ENCODE assay signal across 29 cellular contexts in the genomic region with DNA sequence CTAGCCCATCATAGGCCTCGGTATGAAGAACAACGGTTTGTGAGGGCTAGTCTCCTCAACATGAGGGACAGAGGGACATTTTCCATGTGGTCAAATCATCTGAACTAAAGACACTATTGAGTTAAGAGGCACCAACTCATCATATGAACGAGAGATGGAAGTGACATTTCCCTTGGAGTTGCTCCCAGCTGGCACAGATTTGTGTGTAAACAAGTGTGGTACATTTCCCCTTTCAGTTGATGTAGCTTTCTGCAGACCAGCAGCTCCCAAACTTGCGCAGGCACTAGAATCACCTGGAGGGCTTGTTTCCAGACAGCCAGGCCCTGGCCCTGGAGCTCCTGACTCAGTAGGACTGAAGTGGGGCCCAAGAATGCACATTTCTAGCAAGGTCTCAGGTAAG.
"Had no signal": no experiment of that assay in that cellular context is flagged by ENCODE, and none has a peak within 500 bp of the region (broad histone marks: within the 10 kb centered on the region; RNA-seq: fewer than 3 reads in every experiment).

No MANE protein-coding gene starts in this region.

- DNase-seq: hypothalamus; immature natural killer cell; kidney; left ventricle myocardium superior; lower lobe of right lung; mammary epithelial cell; mesenchymal stem cell; naive thymus-derived CD8-positive, alpha-beta T cell; occipital lobe; retina; right cardiac atrium; sigmoid colon; small intestine; spleen; stimulated activated CD4-positive, alpha-beta T cell treated with anti-CD3 and anti-CD28 coated beads, Interleukin-4, amount 100 ng/mL, for 24 hours; stimulated activated naive CD4-positive, alpha-beta T cell; trophoblast cell; upper lobe of right lung had no signal

- H3K4me3 ChIP-seq: lower lobe of right lung, neural progenitor cell, sigmoid colon, spleen, suprapubic skin, thoracic aorta, tibial artery, upper lobe of right lung had no signal

- H3K4me1 Mint-ChIP-seq: immature natural killer cell; stimulated activated effector memory CD8-positive, alpha-beta T cell treated with anti-CD3 and anti-CD28 coated beads, Interleukin-12 subunit alpha, Interleukin-12 subunit beta, amount 100 ng/mL, for 72 hours had no signal

- H3K36me3 Mint-ChIP-seq: stimulated activated effector memory CD8-positive, alpha-beta T cell treated with anti-CD3 and anti-CD28 coated beads, Interleukin-12 subunit alpha, Interleukin-12 subunit beta, amount 100 ng/mL, for 72 hours had no signal

- H2AFZ ChIP-seq: neural progenitor cell, parathyroid adenoma had no signal

- H3K9ac ChIP-seq: neural progenitor cell, parathyroid adenoma had no signal

- ATAC-seq: left ventricle myocardium superior; lower lobe of right lung; naive thymus-derived CD8-positive, alpha-beta T cell; right cardiac atrium; stimulated activated effector memory CD8-positive, alpha-beta T cell treated with anti-CD3 and anti-CD28 coated beads, Interleukin-12 subunit alpha, Interleukin-12 subunit beta, amount 100 ng/mL, for 72 hours; upper lobe of right lung had no signal

- FAIRE-seq: islet of Langerhans, kidney, small intestine, urothelium cell line had no signal

- H3K9me3 Mint-ChIP-seq: nephron; neural progenitor cell; stimulated activated effector memory CD8-positive, alpha-beta T cell treated with anti-CD3 and anti-CD28 coated beads, Interleukin-12 subunit alpha, Interleukin-12 subunit beta, amount 100 ng/mL, for 72 hours; stimulated activated naive CD8-positive, alpha-beta T cell treated with anti-CD3 and anti-CD28 coated beads, Interleukin-15, Interleukin-2, amounts not matched to agents 100 ng/mL and 50 ng/mL, for 24 hours had no signal

- H3K4me1 ChIP-seq: lower lobe of right lung, neural progenitor cell, spleen had no signal

- H3K9me3 ChIP-seq: lower lobe of right lung, neutrophil, sigmoid colon, spleen, suprapubic skin, thoracic aorta, tibial artery, upper lobe of right lung had no signal

- H3K4me3 Mint-ChIP-seq: immature natural killer cell; naive thymus-derived CD8-positive, alpha-beta T cell; nephron; neural progenitor cell; stimulated activated effector memory CD8-positive, alpha-beta T cell treated with anti-CD3 and anti-CD28 coated beads, Interleukin-12 subunit alpha, Interleukin-12 subunit beta, amount 100 ng/mL, for 72 hours; stimulated activated naive CD8-positive, alpha-beta T cell treated with anti-CD3 and anti-CD28 coated beads, Interleukin-15, Interleukin-2, amounts not matched to agents 100 ng/mL and 50 ng/mL, for 24 hours had no signal

- H3K79me2 ChIP-seq: parathyroid adenoma had no signal

- H3K27ac ChIP-seq: lower lobe of right lung, neural progenitor cell, neutrophil, parathyroid adenoma, sigmoid colon, spleen, suprapubic skin, upper lobe of right lung had no signal

- H3K27me3 ChIP-seq: neural progenitor cell, neutrophil, sigmoid colon, spleen, suprapubic skin, tibial artery, upper lobe of right lung had no signal

- H3K27ac Mint-ChIP-seq: immature natural killer cell; naive thymus-derived CD8-positive, alpha-beta T cell; nephron; neural progenitor cell; stimulated activated effector memory CD8-positive, alpha-beta T cell treated with anti-CD3 and anti-CD28 coated beads, Interleukin-12 subunit alpha, Interleukin-12 subunit beta, amount 100 ng/mL, for 72 hours; stimulated activated naive CD8-positive, alpha-beta T cell treated with anti-CD3 and anti-CD28 coated beads, Interleukin-15, Interleukin-2, amounts not matched to agents 100 ng/mL and 50 ng/mL, for 24 hours had no signal

- H3K4me2 ChIP-seq: neural progenitor cell had no signal

- H3K27me3 Mint-ChIP-seq: naive thymus-derived CD8-positive, alpha-beta T cell; stimulated activated naive CD8-positive, alpha-beta T cell treated with anti-CD3 and anti-CD28 coated beads, Interleukin-15, Interleukin-2, amounts not matched to agents 100 ng/mL and 50 ng/mL, for 24 hours had no signal

- H3K36me3 ChIP-seq: lower lobe of right lung, neural progenitor cell, neutrophil, sigmoid colon, suprapubic skin, thoracic aorta, tibial artery, upper lobe of right lung had no signal
